Comparison of ENCODE assay signal across 8 cellular contexts in genomic region chr16:58755989-58756649, GRCh38. TPM values are rescaled to one million over a fixed set of nuclear protein-coding genes. Genes with fewer than 3 reads are reported as not detected.
DNase-seq lines count a peak whose midpoint lies in the region; ATAC-seq and TF ChIP-seq lines count a peak whose summit lies in the region.

No MANE protein-coding gene starts in this region.

- peak overlapping the region in 1 of 2 donors; percentile 9 for H3K27ac Mint-ChIP-seq in activated naive CD4-positive, alpha-beta T cell treated with anti-CD3 and anti-CD28 coated beads, Interleukin-2, amount 50 U/mL, for 72 hours

- no peaks in the 10 kb centered on the region for H3K4me1 ChIP-seq in SK-N-SH (ENCODE audit: control insufficient read depth in 1 of 2, insufficient read depth in 2 of 2, low read depth in 1 of 2, low read length in 1 of 2)
- H3K4me1 ChIP-seq in cardiac muscle cell (ENCODE audit: low read depth): no peaks in the 10 kb centered on the region

- no peaks in the 10 kb centered on the region for H4K20me1 ChIP-seq in SK-N-SH (ENCODE audit: insufficient read depth)

- ATAC-seq in activated naive CD4-positive, alpha-beta T cell treated with anti-CD3 and anti-CD28 coated beads, Interleukin-2, amount 50 U/mL, for 72 hours: peak; percentile 95 to 98

- H3K27me3 ChIP-seq in SK-N-SH (ENCODE audit: insufficient read depth) (no peaks in the 10 kb centered on the region; the same call in 1 of the 2 replicates), cardiac muscle cell (no peaks in the 10 kb centered on the region)

- WGBS in SK-N-SH (ENCODE audit: low lambda C conversion rate): 44% methylated on average over 17 of the region's 17 CpGs

- H3K4me3 ChIP-seq in SK-N-SH (ENCODE audit: low read depth in 2 of 2, low read length in 1 of 2) (no peak overlapping the region; a peak in 1 of 4 replicates), cardiac muscle cell (no peak overlapping the region)

- no peaks in the 10 kb centered on the region for H3K9me3 Mint-ChIP-seq in activated naive CD4-positive, alpha-beta T cell treated with anti-CD3 and anti-CD28 coated beads, Interleukin-2, amount 50 U/mL, for 72 hours

- no peaks in the 10 kb centered on the region for H3K36me3 Mint-ChIP-seq in activated naive CD4-positive, alpha-beta T cell treated with anti-CD3 and anti-CD28 coated beads, Interleukin-2, amount 50 U/mL, for 72 hours

- no peak overlapping the region for H3K4me2 ChIP-seq in SK-N-SH

- TF ChIP-seq RAD21 in SK-N-SH (IDR thresholded peaks at IDR 0.05; ENCODE audit: low read length): peak; percentile 94

- H3F3A ChIP-seq in SK-N-SH (replicated peaks; ENCODE audit: insufficient read depth): no peaks in the 10 kb centered on the region

- CTCF ChIA-PET in SK-N-SH (lab: Yijun Ruan, JAX): interaction anchor here (0.5 to 2.4 kb wide), 50 partner anchors 9 to 446 kb away, joined by 3 to 20 read pairs (median 4); partner anchors contain the start of genes GOT2 and SLC38A7

- TF ChIP-seq CTCF in SK-N-SH (IDR thresholded peaks at IDR 0.05) (peak; percentile 71), cardiac muscle cell (IDR thresholded peaks at IDR 0.05; ENCODE audit: low read depth, low read length) (peak; percentile 76)

- H3K9me2 ChIP-seq in SK-N-SH: no peaks in the 10 kb centered on the region

- no peaks in the 10 kb centered on the region for H3K36me3 ChIP-seq in SK-N-SH (replicated peaks in 1 of 2; ENCODE audit: control insufficient read depth in 1 of 2, insufficient read depth in 2 of 2, low read length in 1 of 2)
- H3K36me3 ChIP-seq in cardiac muscle cell: no peaks in the 10 kb centered on the region

- H3K27ac ChIP-seq in SK-N-SH (ENCODE audit: low read depth in 2 of 2, low read length in 1 of 2): no peak overlapping the region
- H3K27ac ChIP-seq in cardiac muscle cell: no peak overlapping the region

- no peak overlapping the region for H3K9ac ChIP-seq in SK-N-SH

- H3K79me2 ChIP-seq in SK-N-SH (ENCODE audit: insufficient read depth): no peaks in the 10 kb centered on the region

- H2AFZ ChIP-seq in SK-N-SH (ENCODE audit: low read depth): no peak overlapping the region

- POLR2A ChIA-PET in SK-N-SH (lab: Yijun Ruan, JAX): interaction anchor here (0.5 kb wide), 1 partner anchor 128 kb away, joined by 3 read pairs; no protein-coding TSS in a partner anchor

- DNase-seq in GF-D8 (lab: John Stamatoyannopoulos, UW) (peak; percentile 81), H4 (ENCODE audit: low spot score) (peak; percentile 66), Kasumi-1 (lab: John Stamatoyannopoulos, UW) (peak; percentile 94 to 96), SK-N-SH (peak; percentile 75), cardiac muscle cell (ENCODE audit: low read depth in 1 of 2, low spot score in 1 of 2) (peak; percentile 82 to 86), putamen (ENCODE audit: low spot score) (peak; percentile 67), NCI-H187 treated with DMSO at 0.1 percent for 48 hours (lab: John Stamatoyannopoulos, UW) (no peak)
- peak; percentile 70 to 74 for DNase-seq in activated naive CD4-positive, alpha-beta T cell treated with anti-CD3 and anti-CD28 coated beads, Interleukin-2, amount 50 U/mL, for 72 hours (ENCODE audit: low spot score in 2 of 2)

- no peaks in the 10 kb centered on the region for H3K9me3 ChIP-seq in SK-N-SH
- no peaks in the 10 kb centered on the region for H3K9me3 ChIP-seq in cardiac muscle cell (ENCODE audit: low read depth)

- no peak for TF ChIP-seq EP300 in SK-N-SH (IDR thresholded peaks at IDR 0.05; ENCODE audit: borderline replicate concordance in 1 of 2, low read depth in 1 of 2, low read length in 1 of 2)

TF ChIP-seq in SK-N-SH, 30 proteins besides CTCF, POLR2A, EP300 and RAD21:
- TF ChIP-seq FOSL2 (IDR thresholded peaks at IDR 0.05; ENCODE audit: borderline replicate concordance, low read depth): no peak
- peak; percentile 69 for TF ChIP-seq SMC3 (IDR thresholded peaks at IDR 0.05; ENCODE audit: low read depth, low read length)

RNA-seq across cellular contexts. Expression of gene GOT2, which starts 22.0 kb away (rescaled TPM):
- 59.5 and 91.4 TPM in 2 replicates for total RNA-seq in H4 (2014; rRNA removed; shearing (Covaris generic))
- polyA plus RNA-seq in SK-N-SH (2012; rRNA removed) (59.2 and 69.2 TPM in 2 replicates), cardiac muscle cell (201 and 211 TPM in 2 replicates)
- 66.5 and 75.8 TPM in 2 replicates for polyA plus RNA-seq in SK-N-SH (2012; cell fraction: cytosol; rRNA removed)
- polyA plus RNA-seq in SK-N-SH (2012; cell fraction: nucleus; rRNA removed): 57.9 and 83.5 TPM in 2 replicates
- 100 to 1,000 TPM; 108 to 116 TPM for total RNA-seq in activated naive CD4-positive, alpha-beta T cell treated with anti-CD3 and anti-CD28 coated beads, Interleukin-2, amount 50 U/mL, for 72 hours
- total RNA-seq in cardiac muscle cell: 99.2 and 116 TPM in 2 replicates
